1 cellular context compared by ENCODE assay signal in genomic region chr12:113462117-113462774, GRCh38.
A peak's percentile ranks its signal among the peaks of the same experiment; 100 is the strongest.
TF ChIP-seq lines count a peak whose summit lies in the region.

No MANE protein-coding gene starts in this region.

TF ChIP-seq in HEK293, 187 proteins besides CTCF, POLR2A, EP300 and RAD21 (continued from another document):
- TF ChIP-seq ZBTB6 (tag by site-specific recombination; IDR thresholded peaks at IDR 0.05) (peak; percentile 57; the same call in 1 of the 2 replicates), ZNF654 (tag by site-specific recombination; IDR thresholded peaks at IDR 0.05; ENCODE audit: low read depth) (peak; percentile 66), ZNF776 (tag by site-specific recombination; IDR thresholded peaks at IDR 0.05; ENCODE audit: borderline replicate concordance) (no peak), ZNF394 (tag by site-specific recombination; IDR thresholded peaks at IDR 0.05; ENCODE audit: borderline replicate concordance) (0 out of 2 replicates have a peak, but pooled peaks have one; percentile 38), ZNF132 (tag by site-specific recombination; IDR thresholded peaks at IDR 0.05; ENCODE audit: borderline replicate concordance) (no peak), ZNF366 (tag by site-specific recombination; conservative IDR thresholded peaks at IDR 0.05) (peak; percentile 70), ZNF549 (tag by site-specific recombination; IDR thresholded peaks at IDR 0.05) (no peak), ZNF660 (tag by site-specific recombination; IDR thresholded peaks at IDR 0.05) (no peak), RBAK (tag by site-specific recombination; IDR thresholded peaks at IDR 0.05) (no peak), ZNF266 (tag by site-specific recombination; IDR thresholded peaks at IDR 0.05; ENCODE audit: low read depth) (no peak)
